Comparison of ENCODE assay signal across 19 cellular contexts in genomic region chr5:53003144-53003543, GRCh38. TPM values are rescaled to one million over a fixed set of nuclear protein-coding genes. Genes with fewer than 3 reads are reported as not detected.
DNase-seq lines count a peak whose midpoint lies in the region; ATAC-seq, FAIRE-seq and TF ChIP-seq lines count a peak whose summit lies in the region.
"Had no signal": no experiment of that assay in that cellular context is flagged by ENCODE, and none has a peak within 500 bp of the region (broad histone marks: within the 10 kb centered on the region; RNA-seq: fewer than 3 reads in every experiment).

No MANE protein-coding gene starts in this region.

- intact Hi-C loops in HepG2 (cut with micrococcal nuclease; ENCODE audit: unreplicated experiment) (no loop called here), right lobe of liver (cut with DNase I) (no loop called here), Panc1 (cut with micrococcal nuclease; ENCODE audit: unreplicated experiment) (no loop called here)

- H2BK15ac ChIP-seq in mesenchymal stem cell (ENCODE audit: low read depth, poor library complexity, severe bottlenecking), result no peak overlapping the region

- H3K27me3 ChIP-seq in SK-N-SH (ENCODE audit: insufficient read depth) (no peaks in the 10 kb centered on the region), HepG2 (ENCODE audit: control insufficient read depth in 1 of 2, insufficient read depth in 2 of 2, low read length in 2 of 2) (no peaks in the 10 kb centered on the region), right lobe of liver (no peaks in the 10 kb centered on the region), Panc1 (ENCODE audit: control insufficient read depth, insufficient read depth, low read length) (no peaks in the 10 kb centered on the region), mesenchymal stem cell (ENCODE audit: control insufficient read depth in 1 of 2, insufficient read depth in 1 of 2, low read length in 2 of 2) (no peaks in the 10 kb centered on the region)
- H3K27me3 ChIP-seq: BLaER1 treated with 17β-estradiol and CSF1 and Interleukin-3, amounts not matched to agents 10 nM and 100 nM had no signal

- no peaks in the 10 kb centered on the region for H3K9me2 ChIP-seq in SK-N-SH

- FAIRE-seq in HepG2 (lab: Jason Lieb, UNC), result no peak
- FAIRE-seq: GM12892 had no signal

- in situ Hi-C loops in HepG2 (cut with HindIII; ENCODE audit: extremely low pct_ligation_motif_present, low pct_unique_long_range_greater_than_20kb), result no loop called here
- in situ Hi-C loops in Panc1 (cut with HindIII; ENCODE audit: low pct_unique_long_range_greater_than_20kb, low sequenced_read_pairs), result no loop called here

- no peak overlapping the region for H2BK5ac ChIP-seq in mesenchymal stem cell (ENCODE audit: low read depth, low read length, poor library complexity, severe bottlenecking)

- no peak overlapping the region for H3K9ac ChIP-seq in SK-N-SH
- H3K9ac ChIP-seq in HepG2 (ENCODE audit: insufficient read depth, low read depth, low read length), result no peak overlapping the region
- no peak overlapping the region for H3K9ac ChIP-seq in mesenchymal stem cell (ENCODE audit: low read length)
- H3K9ac ChIP-seq: BLaER1 treated with 17β-estradiol and CSF1 and Interleukin-3, amounts not matched to agents 10 nM and 100 nM had no signal

- 0 out of 2 replicates have a peak overlapping the region, but pooled peaks have one; percentile 1 for H3K4me2 ChIP-seq in SK-N-SH
- H3K4me2 ChIP-seq in HepG2 (ENCODE audit: low read depth, low read length), result no peak overlapping the region; the same call in 1 of the 2 replicates
- no peak overlapping the region for H3K4me2 ChIP-seq in mesenchymal stem cell (ENCODE audit: low read length, poor library complexity, severe bottlenecking)

- TF ChIP-seq CTCF in SK-N-SH (IDR thresholded peaks at IDR 0.05) (no peak), HepG2 (CRISPR knock-in tag; IDR thresholded peaks at IDR 0.05) (no peak), right lobe of liver (IDR thresholded peaks at IDR 0.05) (no peak), Panc1 (IDR thresholded peaks at IDR 0.05) (no peak)

- DNase-seq in SK-N-SH, result no peak
- no peak for DNase-seq in HepG2 (ENCODE audit: low spot score)
- DNase-seq in right lobe of liver, result no peak
- DNase-seq in Panc1 (ENCODE audit: low read depth, low spot score), result no peak
- DNase-seq in mesenchymal stem cell, result no peak
- DNase-seq in activated gamma-delta T cell (lab: John Stamatoyannopoulos, UW), result no peak
- DNase-seq: AML-193; CD4-positive, CD25-positive, alpha-beta regulatory T cell; DMS 273 treated with DMSO at 0.1 percent for 48 hours; DMS79; GDM1; HCEC 1CT had no signal

- peaks cover 0 to 59% of the 10 kb centered on the region in 2 experiments; a peak in 3 of 4 replicates for H3K4me1 ChIP-seq in SK-N-SH (ENCODE audit: control insufficient read depth in 1 of 2, insufficient read depth in 2 of 2, low read depth in 1 of 2, low read length in 1 of 2)
- H3K4me1 ChIP-seq in HepG2 (ENCODE audit: insufficient read depth, low read length), result peaks cover 99% of the 10 kb centered on the region
- H3K4me1 ChIP-seq in right lobe of liver, result no peaks in the 10 kb centered on the region
- peaks cover 43% of the 10 kb centered on the region for H3K4me1 ChIP-seq in Panc1 (ENCODE audit: control insufficient read depth, insufficient read depth, low read length)
- H3K4me1 ChIP-seq in mesenchymal stem cell (ENCODE audit: control insufficient read depth, insufficient read depth, low read depth, low read length), result no peaks in the 10 kb centered on the region

- CTCF ChIA-PET in SK-N-SH (lab: Yijun Ruan, JAX), result interaction anchor here (0.8 to 1.0 kb wide), 2 partner anchors 9 to 92 kb away, joined by 3 read pairs; no protein-coding TSS in a partner anchor
- CTCF ChIA-PET in HepG2 (lab: Yijun Ruan, JAX; ENCODE audit: low intra/inter-chr PET ratio, low total read pairs), result no interaction called here
- CTCF ChIA-PET in Panc1 (lab: Charles Lee), result no interaction called here

- peak overlapping the region in 1 of 2 experiments; percentile 11 for H3K18ac ChIP-seq in mesenchymal stem cell (ENCODE audit: low read depth in 1 of 2, low read length in 2 of 2)

- no peak overlapping the region for H2AK5ac ChIP-seq in mesenchymal stem cell (ENCODE audit: low read length, severe bottlenecking)

- no peak overlapping the region for H3K14ac ChIP-seq in mesenchymal stem cell (ENCODE audit: low read length in 2 of 2)

- peak overlapping the region in 1 of 2 experiments; percentile 29 for H2BK12ac ChIP-seq in mesenchymal stem cell (ENCODE audit: low read length in 2 of 2)

- H3K4me3 ChIP-seq in SK-N-SH (ENCODE audit: low read depth in 2 of 2, low read length in 1 of 2), result no peak overlapping the region
- no peak overlapping the region for H3K4me3 ChIP-seq in HepG2 (replicated peaks in 1 of 3; ENCODE audit: insufficient read depth in 1 of 3, low read depth in 2 of 3, low read length in 3 of 3)
- H3K4me3 ChIP-seq in right lobe of liver, result no peak overlapping the region
- H3K4me3 ChIP-seq in Panc1 (ENCODE audit: low read depth in 2 of 2, low read length in 2 of 2), result no peak overlapping the region
- H3K4me3 ChIP-seq in mesenchymal stem cell (ENCODE audit: insufficient read depth in 1 of 2, low read depth in 1 of 2, low read length in 2 of 2), result no peak overlapping the region
- H3K4me3 ChIP-seq: BLaER1 treated with 17β-estradiol and CSF1 and Interleukin-3, amounts not matched to agents 10 nM and 100 nM had no signal

- no peaks in the 10 kb centered on the region for H4K20me1 ChIP-seq in SK-N-SH (ENCODE audit: insufficient read depth)
- H4K20me1 ChIP-seq in HepG2 (ENCODE audit: insufficient read depth, low read length), result no peaks in the 10 kb centered on the region
- H4K20me1 ChIP-seq: BLaER1 treated with 17β-estradiol and CSF1 and Interleukin-3, amounts not matched to agents 10 nM and 100 nM had no signal

- POLR2A ChIA-PET in SK-N-SH (lab: Yijun Ruan, JAX), result no interaction called here
- POLR2A ChIA-PET in HepG2 (lab: Yijun Ruan, JAX), result interaction anchor here (1.4 to 1.6 kb wide), 2 partner anchors 14 to 28 kb away, joined by 4 to 7 read pairs; partner anchors contain the start of gene ITGA2
- POLR2A ChIA-PET in Panc1 (lab: Charles Lee), result no interaction called here

- no peak overlapping the region for H4K8ac ChIP-seq in mesenchymal stem cell (ENCODE audit: low read length)

- no peak for TF ChIP-seq RAD21 in SK-N-SH (IDR thresholded peaks at IDR 0.05; ENCODE audit: low read length)
- no peak for TF ChIP-seq RAD21 in HepG2 (CRISPR knock-in tag; IDR thresholded peaks at IDR 0.05)

- TF ChIP-seq POLR2A in HepG2 (IDR thresholded peaks at IDR 0.05; ENCODE audit: insufficient read depth in 1 of 2, low read depth in 2 of 2, low read length in 2 of 2) (no peak), right lobe of liver (IDR thresholded peaks at IDR 0.05) (no peak)

- WGBS in SK-N-SH (ENCODE audit: low lambda C conversion rate), result 56% methylated on average over 1 of the region's 1 CpG
- WGBS in HepG2 (ENCODE audit: low lambda C conversion rate), result 100% methylated on average over 1 of the region's 1 CpG
- 100% methylated on average over 1 of the region's 1 CpG for WGBS in right lobe of liver (ENCODE audit: insufficient coverage, low coverage, low lambda C conversion rate, missing lambda C conversion rate)
- WGBS in mesenchymal stem cell, result 86% methylated on average over 1 of the region's 1 CpG

- H3K4ac ChIP-seq in mesenchymal stem cell (ENCODE audit: low read depth in 1 of 2, low read length in 2 of 2), result no peak overlapping the region

- no peak overlapping the region for H3K23ac ChIP-seq in mesenchymal stem cell (ENCODE audit: low read length in 2 of 2)

- peaks cover 20% of the 10 kb centered on the region for H3K79me1 ChIP-seq in mesenchymal stem cell (replicated peaks; ENCODE audit: low read length, poor library complexity, severe bottlenecking)

- H2AFZ ChIP-seq in SK-N-SH (ENCODE audit: low read depth) (no peak overlapping the region), HepG2 (ENCODE audit: low read length) (no peak overlapping the region), mesenchymal stem cell (ENCODE audit: low read depth, low read length) (no peak overlapping the region)

- H3K27ac ChIP-seq in SK-N-SH (ENCODE audit: low read depth in 2 of 2, low read length in 1 of 2) (peak overlapping the region in 1 of 2 experiments; percentile 67; a peak in 2 of 4 replicates), HepG2 (ENCODE audit: extremely low read length, insufficient read depth, low read length) (peak overlapping the region; percentile 83), right lobe of liver (no peak overlapping the region), Panc1 (ENCODE audit: low read length) (peak overlapping the region; percentile 3; the same call in 1 of the 2 replicates), mesenchymal stem cell (ENCODE audit: low read length, poor library complexity, severe bottlenecking) (no peak overlapping the region)
- H3K27ac ChIP-seq: 22Rv1, HL-60 had no signal

- H3K79me2 ChIP-seq in SK-N-SH (ENCODE audit: insufficient read depth), result peaks cover 100% of the 10 kb centered on the region
- H3K79me2 ChIP-seq in HepG2 (ENCODE audit: insufficient read depth, low read length), result peaks cover 67% of the 10 kb centered on the region

- TF ChIP-seq EP300 in SK-N-SH (IDR thresholded peaks at IDR 0.05; ENCODE audit: borderline replicate concordance in 1 of 2, low read depth in 1 of 2, low read length in 1 of 2) (no peak), HepG2 (IDR thresholded peaks at IDR 0.05; ENCODE audit: low read depth in 2 of 2, low read length in 2 of 2) (no peak), HepG2 (CRISPR knock-in tag; IDR thresholded peaks at IDR 0.05; ENCODE audit: borderline replicate concordance) (no peak)

- no peaks in the 10 kb centered on the region for H3K9me3 ChIP-seq in SK-N-SH
- no peaks in the 10 kb centered on the region for H3K9me3 ChIP-seq in HepG2 (ENCODE audit: low read length)
- H3K9me3 ChIP-seq in right lobe of liver, result no peaks in the 10 kb centered on the region
- no peaks in the 10 kb centered on the region for H3K9me3 ChIP-seq in Panc1 (ENCODE audit: control insufficient read depth, insufficient read depth, low read depth, low read length)
- no peaks in the 10 kb centered on the region for H3K9me3 ChIP-seq in mesenchymal stem cell (ENCODE audit: control insufficient read depth, low read length)
- H3K9me3 ChIP-seq: BLaER1 treated with 17β-estradiol and CSF1 and Interleukin-3, amounts not matched to agents 10 nM and 100 nM had no signal

- H3K36me3 ChIP-seq in SK-N-SH (replicated peaks in 1 of 2; ENCODE audit: control insufficient read depth in 1 of 2, insufficient read depth in 2 of 2, low read length in 1 of 2), result peaks cover 4 to 57% of the 10 kb centered on the region in 2 experiments
- H3K36me3 ChIP-seq in HepG2 (replicated peaks in 1 of 2; ENCODE audit: control insufficient read depth in 1 of 2, insufficient read depth in 2 of 2, low read length in 2 of 2), result peaks cover 4 to 23% of the 10 kb centered on the region in 2 experiments
- no peaks in the 10 kb centered on the region for H3K36me3 ChIP-seq in right lobe of liver
- no peaks in the 10 kb centered on the region; the same call in 1 of the 2 replicates for H3K36me3 ChIP-seq in Panc1 (ENCODE audit: control insufficient read depth, insufficient read depth, low read length)
- H3K36me3 ChIP-seq in mesenchymal stem cell (ENCODE audit: control insufficient read depth in 1 of 2, insufficient read depth in 2 of 2, low read depth in 1 of 2, low read length in 2 of 2), result peaks cover 0 to 8% of the 10 kb centered on the region in 2 experiments

- no peak overlapping the region for H2BK120ac ChIP-seq in mesenchymal stem cell (ENCODE audit: low read depth, low read length)

- H3F3A ChIP-seq in SK-N-SH (replicated peaks; ENCODE audit: insufficient read depth), result peaks cover 81% of the 10 kb centered on the region

- BruUV-seq in HepG2 (replicated peaks; lab: Mats Ljungman, UMichigan) (no TSS peak), Panc1 (replicated peaks; lab: Mats Ljungman, UMichigan) (no TSS peak)

- no peak for ATAC-seq in SK-N-SH treated with all-trans-retinoic acid at 6 μM for 48 hours
- no peak for ATAC-seq in HepG2
- ATAC-seq in right lobe of liver, result no peak
- no peak for ATAC-seq in Panc1
- ATAC-seq in GM21723 (IDR thresholded peaks at IDR 0.05; ENCODE audit: unreplicated experiment), result no peak

- peak overlapping the region; percentile 18 for H4K91ac ChIP-seq in mesenchymal stem cell (ENCODE audit: low read length)

RNA-seq across cellular contexts. Expression of gene ITGA2, which starts 14.0 kb away (rescaled TPM):
- polyA plus RNA-seq in SK-N-SH (2012; rRNA removed) (38.2 and 52.1 TPM in 2 replicates), HepG2 (2011; rRNA removed) (49.3 and 58.3 TPM in 2 replicates)
- polyA plus RNA-seq in SK-N-SH (2012; cell fraction: cytosol; rRNA removed), result 47.1 and 52.1 TPM in 2 replicates
- polyA plus RNA-seq in SK-N-SH (2012; cell fraction: nucleus; rRNA removed), result 24.2 and 48.6 TPM in 2 replicates
- total RNA-seq in HepG2 (2016; rRNA removed; fragmentation: Illumina TruSeq; extraction: Trizol) (10.2 and 15.8 TPM in 2 replicates), right lobe of liver (1 to 10 TPM in 1 of 6 experiments, under 1 TPM in 5; 0.11 to 1.6 (median 0.40) TPM), Panc1 (2021; ENCODE audit: unreplicated experiment) (41.8 TPM)
- 0.79 and 0.91 TPM in 2 replicates for total RNA-seq in HepG2 (2016; cell fraction: cytosol; rRNA removed; fragmentation: Illumina TruSeq; extraction: Trizol; ENCODE audit: low read depth)
- total RNA-seq in HepG2 (2016; cell fraction: insoluble cytoplasmic fraction; rRNA removed; fragmentation: Illumina TruSeq; extraction: Trizol), result 9.7 and 15.3 TPM in 2 replicates
- 2.3 and 3.0 TPM in 2 replicates for total RNA-seq in HepG2 (2016; cell fraction: membrane; rRNA removed; fragmentation: Illumina TruSeq; extraction: Trizol)
- total RNA-seq in HepG2 (2016; cell fraction: nucleus; rRNA removed; fragmentation: Illumina TruSeq; extraction: Trizol), result 25.3 and 27.8 TPM in 2 replicates
- polyA plus RNA-seq in HepG2 (2011; cell fraction: cytosol; rRNA removed), result 24.9 and 38.8 TPM in 2 replicates
- polyA plus RNA-seq in HepG2 (2011; cell fraction: nucleus; rRNA removed), result 27.4 and 30.0 TPM in 2 replicates
- 40.3 and 49.9 TPM in 2 replicates for polyA plus RNA-seq in HepG2 (2012)
- polyA plus RNA-seq in HepG2 (2016; cell fraction: cytosol; fragmentation: Illumina TruSeq; extraction: Trizol; ENCODE audit: low read depth), result 0.17 and 0.20 TPM in 2 replicates
- 3.7 TPM in 2 replicates for polyA plus RNA-seq in HepG2 (2016; cell fraction: insoluble cytoplasmic fraction; fragmentation: Illumina TruSeq; extraction: Trizol; ENCODE audit: low read depth)
- 0.45 and 0.72 TPM in 2 replicates for polyA plus RNA-seq in HepG2 (2016; cell fraction: membrane; fragmentation: Illumina TruSeq; extraction: Trizol; ENCODE audit: low read depth)
- polyA plus RNA-seq in HepG2 (2016; cell fraction: nucleus; fragmentation: Illumina TruSeq; extraction: Trizol; ENCODE audit: insufficient read depth, low read depth), result 15.1 and 16.2 TPM in 2 replicates
- 19.4 and 121 TPM in 2 replicates for polyA minus RNA-seq in HepG2 (2011; rRNA and poly(A)+ RNA removed; ENCODE audit: low replicate concordance)
- polyA minus RNA-seq in HepG2 (2011; cell fraction: cytosol; rRNA and poly(A)+ RNA removed), result 105 and 135 TPM in 2 replicates
- 209 and 232 TPM in 2 replicates for polyA minus RNA-seq in HepG2 (2011; cell fraction: nucleus; rRNA and poly(A)+ RNA removed)
- polyA plus RNA-seq in Panc1 (2012; ENCODE audit: insufficient read length), result 10.0 TPM
- 24.1 TPM for polyA plus RNA-seq in mesenchymal stem cell (2013, experiment 1 of 2)
- 23.8 TPM for polyA plus RNA-seq in mesenchymal stem cell (2013, experiment 2 of 2)
- polyA plus RNA-seq: IgD-negative memory B cell had no signal

Comparison
In these comparisons a context has a peak if more than half of its experiments do, and no peak if none do; other contexts are left out.
1. H3K27ac ChIP-seq: peak in HepG2 (single experiment) and Panc1 (single experiment); none in right lobe of liver (0 of 3) and mesenchymal stem cell (single experiment).